ENCODE assay signal across 24 cellular contexts in genomic region chr17:40621019-40621418, GRCh38. TPM values are rescaled to one million over a fixed set of nuclear protein-coding genes. Genes with fewer than 3 reads are reported as not detected.
A peak's percentile ranks its signal among the peaks of the same experiment; 100 is the strongest.
DNase-seq lines count a peak whose midpoint lies in the region; ATAC-seq and TF ChIP-seq lines count a peak whose summit lies in the region.
"Had no signal": no experiment of that assay in that cellular context is flagged by ENCODE, and none has a peak within 500 bp of the region (broad histone marks: within the 10 kb centered on the region; RNA-seq: fewer than 3 reads in every experiment).

No MANE protein-coding gene starts in this region.

- no peak overlapping the region for H3K14ac ChIP-seq in mesenchymal stem cell (ENCODE audit: low read length in 2 of 2)

- peaks cover 4% of the 10 kb centered on the region for H3K4me1 ChIP-seq in mesenchymal stem cell (ENCODE audit: control insufficient read depth, insufficient read depth, low read depth, low read length)
- H3K4me1 ChIP-seq in uterus, result peaks cover 3 to 10% of the 10 kb centered on the region in 2 donors
- H3K4me1 ChIP-seq: ascending aorta had no signal

- peaks cover 0 to 18% of the 10 kb centered on the region in 2 experiments for H3K27me3 ChIP-seq in mesenchymal stem cell (ENCODE audit: control insufficient read depth in 1 of 2, insufficient read depth in 1 of 2, low read length in 2 of 2)
- no peaks in the 10 kb centered on the region for H3K27me3 ChIP-seq in uterus
- H3K27me3 ChIP-seq in H7 (ENCODE audit: control insufficient read depth, insufficient read depth, low read length), result no peaks in the 10 kb centered on the region; the same call in 1 of the 2 replicates
- H3K27me3 ChIP-seq: ascending aorta, right lobe of liver, thyroid gland had no signal

- no peak overlapping the region for H3K4me2 ChIP-seq in mesenchymal stem cell (ENCODE audit: low read length, poor library complexity, severe bottlenecking)

- H3K36me3 Mint-ChIP-seq in activated naive CD4-positive, alpha-beta T cell treated with anti-CD3 and anti-CD28 coated beads, Interleukin-2, amount 50 U/mL, for 24 hours, result no peaks in the 10 kb centered on the region
- peaks cover 2% of the 10 kb centered on the region for H3K36me3 Mint-ChIP-seq in activated T-helper 1 cell treated with anti-CD3 and anti-CD28 coated beads, Interleukin-12 subunit alpha, Interleukin-12 subunit beta, Interleukin-2, Interleukin-4 antibody, amounts not matched to agents 30 ng/mL and 10 ng/mL and 1 ng/mL, durations not matched to agents 14 hours and 24 hours and 36 hours (ENCODE audit: low read depth)
- H3K36me3 Mint-ChIP-seq: CD14-positive monocyte had no signal

- H3K36me3 ChIP-seq in mesenchymal stem cell (ENCODE audit: control insufficient read depth in 1 of 2, insufficient read depth in 2 of 2, low read depth in 1 of 2, low read length in 2 of 2) (no peaks in the 10 kb centered on the region), uterus (no peaks in the 10 kb centered on the region), H7 (replicated peaks; ENCODE audit: control insufficient read depth, insufficient read depth, low read length) (no peaks in the 10 kb centered on the region)
- H3K36me3 ChIP-seq: ascending aorta, right lobe of liver, thyroid gland had no signal

- WGBS in mesenchymal stem cell, result 85% methylated on average over 4 of the region's 6 CpGs

- H2BK5ac ChIP-seq in mesenchymal stem cell (ENCODE audit: low read depth, low read length, poor library complexity, severe bottlenecking), result no peak overlapping the region

- H3K23ac ChIP-seq in mesenchymal stem cell (ENCODE audit: low read length in 2 of 2), result no peak overlapping the region

- H3K18ac ChIP-seq in mesenchymal stem cell (ENCODE audit: low read depth in 1 of 2, low read length in 2 of 2), result no peak overlapping the region

- H3K9me3 ChIP-seq in mesenchymal stem cell (ENCODE audit: control insufficient read depth, low read length) (no peaks in the 10 kb centered on the region), uterus (no peaks in the 10 kb centered on the region)
- H3K9me3 ChIP-seq: ascending aorta, right lobe of liver, thyroid gland had no signal

- no peak for TF ChIP-seq CTCF in uterus (IDR thresholded peaks at IDR 0.05)

- H3K9ac ChIP-seq in mesenchymal stem cell (ENCODE audit: low read length), result peak overlapping the region; percentile 33

- no peaks in the 10 kb centered on the region for H3K79me1 ChIP-seq in mesenchymal stem cell (replicated peaks; ENCODE audit: low read length, poor library complexity, severe bottlenecking)

- H3K4me3 Mint-ChIP-seq in activated naive CD4-positive, alpha-beta T cell treated with anti-CD3 and anti-CD28 coated beads, Interleukin-2, amount 50 U/mL, for 24 hours, result peak overlapping the region; percentile 19
- H3K4me3 Mint-ChIP-seq in activated T-helper 1 cell treated with anti-CD3 and anti-CD28 coated beads, Interleukin-12 subunit alpha, Interleukin-12 subunit beta, Interleukin-2, Interleukin-4 antibody, amounts not matched to agents 30 ng/mL and 10 ng/mL and 1 ng/mL, durations not matched to agents 14 hours and 24 hours and 36 hours, result no peak overlapping the region

- ATAC-seq in HG02623 (IDR thresholded peaks at IDR 0.05; ENCODE audit: unreplicated experiment), result no peak
- ATAC-seq in GM18505 (IDR thresholded peaks at IDR 0.05; ENCODE audit: unreplicated experiment), result no peak
- ATAC-seq: activated CD4-positive, alpha-beta T cell treated with anti-CD3 and anti-CD28 coated beads for 36 hours; right lobe of liver had no signal

- H2BK15ac ChIP-seq in mesenchymal stem cell (ENCODE audit: low read depth, poor library complexity, severe bottlenecking), result no peak overlapping the region

- peaks cover 69% of the 10 kb centered on the region for H3K4me1 Mint-ChIP-seq in activated naive CD4-positive, alpha-beta T cell treated with anti-CD3 and anti-CD28 coated beads, Interleukin-2, amount 50 U/mL, for 24 hours
- H3K4me1 Mint-ChIP-seq in activated T-helper 1 cell treated with anti-CD3 and anti-CD28 coated beads, Interleukin-12 subunit alpha, Interleukin-12 subunit beta, Interleukin-2, Interleukin-4 antibody, amounts not matched to agents 30 ng/mL and 10 ng/mL and 1 ng/mL, durations not matched to agents 14 hours and 24 hours and 36 hours (ENCODE audit: low read depth), result peaks cover 77% of the 10 kb centered on the region

- no peak overlapping the region for H3K4ac ChIP-seq in mesenchymal stem cell (ENCODE audit: low read depth in 1 of 2, low read length in 2 of 2)

- no peaks in the 10 kb centered on the region for H3K9me3 Mint-ChIP-seq in activated naive CD4-positive, alpha-beta T cell treated with anti-CD3 and anti-CD28 coated beads, Interleukin-2, amount 50 U/mL, for 24 hours
- H3K9me3 Mint-ChIP-seq in activated T-helper 1 cell treated with anti-CD3 and anti-CD28 coated beads, Interleukin-12 subunit alpha, Interleukin-12 subunit beta, Interleukin-2, Interleukin-4 antibody, amounts not matched to agents 30 ng/mL and 10 ng/mL and 1 ng/mL, durations not matched to agents 14 hours and 24 hours and 36 hours, result no peaks in the 10 kb centered on the region
- H3K9me3 Mint-ChIP-seq: CD14-positive monocyte; central memory CD8-positive, alpha-beta T cell; stimulated activated naive CD8-positive, alpha-beta T cell treated with anti-CD3 and anti-CD28 coated beads, Interleukin-15, Interleukin-2, amounts not matched to agents 100 ng/mL and 50 ng/mL, for 24 hours had no signal

- no peak overlapping the region for H3K4me3 ChIP-seq in mesenchymal stem cell (ENCODE audit: insufficient read depth in 1 of 2, low read depth in 1 of 2, low read length in 2 of 2)
- H3K4me3 ChIP-seq in uterus, result no peak overlapping the region
- H3K4me3 ChIP-seq in H7 (ENCODE audit: insufficient read depth, low read depth, low read length), result no peak overlapping the region
- H3K4me3 ChIP-seq: ascending aorta, right lobe of liver, thyroid gland had no signal

- no peak for DNase-seq in activated naive CD4-positive, alpha-beta T cell (lab: John Stamatoyannopoulos, UW)
- DNase-seq in activated T-helper 1 cell treated with anti-CD3 and anti-CD28 coated beads, Interleukin-12 subunit alpha, Interleukin-12 subunit beta, Interleukin-2, Interleukin-4 antibody, amounts not matched to agents 30 ng/mL and 10 ng/mL and 1 ng/mL, durations not matched to agents 14 hours and 24 hours and 36 hours (ENCODE audit: low spot score), result no peak
- DNase-seq in mesenchymal stem cell (no peak), uterus (no peak), H7 (no peak)
- DNase-seq: activated CD4-positive, alpha-beta T cell treated with anti-CD3 and anti-CD28 coated beads for 36 hours; activated CD8-positive, alpha-beta memory T cell treated with anti-CD3 and anti-CD28 coated beads, Interleukin-2, amount 50 U/mL, for 48 hours; activated gamma-delta T cell; KG1; kidney; NCI-H1436 treated with DMSO at 0.1 percent for 48 hours; NCI-H510A treated with DMSO at 0.1 percent for 48 hours; posterior cingulate gyrus; right lobe of liver; thyroid gland had no signal

- H3K27ac Mint-ChIP-seq in activated naive CD4-positive, alpha-beta T cell treated with anti-CD3 and anti-CD28 coated beads, Interleukin-2, amount 50 U/mL, for 24 hours, result no peak overlapping the region
- H3K27ac Mint-ChIP-seq in activated T-helper 1 cell treated with anti-CD3 and anti-CD28 coated beads, Interleukin-12 subunit alpha, Interleukin-12 subunit beta, Interleukin-2, Interleukin-4 antibody, amounts not matched to agents 30 ng/mL and 10 ng/mL and 1 ng/mL, durations not matched to agents 14 hours and 24 hours and 36 hours, result peak overlapping the region; percentile 61
- H3K27ac Mint-ChIP-seq: CD14-positive monocyte had no signal

- H2BK12ac ChIP-seq in mesenchymal stem cell (ENCODE audit: low read length in 2 of 2), result no peak overlapping the region

- no peak overlapping the region for H2AK5ac ChIP-seq in mesenchymal stem cell (ENCODE audit: low read length, severe bottlenecking)

- H3K27ac ChIP-seq in mesenchymal stem cell (ENCODE audit: low read length, poor library complexity, severe bottlenecking), result no peak overlapping the region
- peak overlapping the region; percentile 78 to 85 for H3K27ac ChIP-seq in uterus
- H3K27ac ChIP-seq: ascending aorta, right lobe of liver, thyroid gland had no signal

- no peak overlapping the region for H4K91ac ChIP-seq in mesenchymal stem cell (ENCODE audit: low read length)

- no peak overlapping the region for H2BK120ac ChIP-seq in mesenchymal stem cell (ENCODE audit: low read depth, low read length)

- intact Hi-C loops in activated T-helper 1 cell treated with anti-CD3 and anti-CD28 coated beads, Interleukin-12 subunit alpha, Interleukin-12 subunit beta, Interleukin-2, Interleukin-4 antibody, amounts not matched to agents 30 ng/mL and 10 ng/mL and 1 ng/mL, durations not matched to agents 14 hours and 24 hours and 36 hours (cut with micrococcal nuclease), result loop anchor here (2.0 to 10.0 kb wide), 5 partner anchors 181 to 1044 kb away; no protein-coding TSS in a partner anchor
- intact Hi-C loops in uterus (cut with DNase I; ENCODE audit: low total_unique reads), result no loop called here

- no peak overlapping the region for H2AFZ ChIP-seq in mesenchymal stem cell (ENCODE audit: low read depth, low read length)

- H4K8ac ChIP-seq in mesenchymal stem cell (ENCODE audit: low read length), result no peak overlapping the region

- TF ChIP-seq POLR2A in uterus (IDR thresholded peaks at IDR 0.05), result no peak
- no peak for TF ChIP-seq POLR2A in GM18505 (IDR thresholded peaks at IDR 0.05; ENCODE audit: borderline replicate concordance, extremely low read depth, insufficient read depth, insufficient read length)

- no peaks in the 10 kb centered on the region for H3K27me3 Mint-ChIP-seq in activated naive CD4-positive, alpha-beta T cell treated with anti-CD3 and anti-CD28 coated beads, Interleukin-2, amount 50 U/mL, for 24 hours
- no peaks in the 10 kb centered on the region for H3K27me3 Mint-ChIP-seq in activated T-helper 1 cell treated with anti-CD3 and anti-CD28 coated beads, Interleukin-12 subunit alpha, Interleukin-12 subunit beta, Interleukin-2, Interleukin-4 antibody, amounts not matched to agents 30 ng/mL and 10 ng/mL and 1 ng/mL, durations not matched to agents 14 hours and 24 hours and 36 hours (ENCODE audit: insufficient read depth)
- H3K27me3 Mint-ChIP-seq: activated CD4-positive, alpha-beta T cell treated with anti-CD3 and anti-CD28 coated beads for 36 hours; central memory CD8-positive, alpha-beta T cell; stimulated activated naive CD8-positive, alpha-beta T cell treated with anti-CD3 and anti-CD28 coated beads, Interleukin-15, Interleukin-2, amounts not matched to agents 100 ng/mL and 50 ng/mL, for 24 hours had no signal

RNA-seq across cellular contexts. Expression of gene SMARCE1, which starts 26.6 kb away (rescaled TPM):
- 125 and 132 TPM in 2 replicates for total RNA-seq in activated T-helper 1 cell treated with anti-CD3 and anti-CD28 coated beads, Interleukin-12 subunit alpha, Interleukin-12 subunit beta, Interleukin-2, Interleukin-4 antibody, amounts not matched to agents 30 ng/mL and 10 ng/mL and 1 ng/mL, durations not matched to agents 14 hours and 24 hours and 36 hours
- 113 TPM for polyA plus RNA-seq in mesenchymal stem cell (2013, experiment 1 of 2)
- 111 TPM for polyA plus RNA-seq in mesenchymal stem cell (2013, experiment 2 of 2)
- total RNA-seq in uterus, result 100 to 1,000 TPM; 109 to 401 (median 159) TPM
- 75.1 and 99.9 TPM in 2 replicates for total RNA-seq in H7 (2014; rRNA removed; shearing (Covaris generic))

RNA-seq across cellular contexts. Expression of gene KRT222, which starts 44.0 kb away (rescaled TPM):
- not detected in 2 replicates for total RNA-seq in activated T-helper 1 cell treated with anti-CD3 and anti-CD28 coated beads, Interleukin-12 subunit alpha, Interleukin-12 subunit beta, Interleukin-2, Interleukin-4 antibody, amounts not matched to agents 30 ng/mL and 10 ng/mL and 1 ng/mL, durations not matched to agents 14 hours and 24 hours and 36 hours
- polyA plus RNA-seq in mesenchymal stem cell (2013, experiment 1 of 2), result not detected
- polyA plus RNA-seq in mesenchymal stem cell (2013, experiment 2 of 2), result not detected
- 1 to 10 TPM in 3 of 4 donors, not detected in 1; 1.6 to 4.2 (median 2.6) TPM for total RNA-seq in uterus
- total RNA-seq in H7 (2014; rRNA removed; shearing (Covaris generic)), result 0.07 and 0.26 TPM in 2 replicates
- total RNA-seq: activated CD4-positive, alpha-beta T cell treated with anti-CD3 and anti-CD28 coated beads for 36 hours; HT1080; mononuclear cell had no signal
- polyA plus RNA-seq: CD14-positive monocyte had no signal

RNA-seq across cellular contexts. Expression of gene CCR7, which starts 55.7 kb away (rescaled TPM):
- 165 and 166 TPM in 2 replicates for total RNA-seq in activated T-helper 1 cell treated with anti-CD3 and anti-CD28 coated beads, Interleukin-12 subunit alpha, Interleukin-12 subunit beta, Interleukin-2, Interleukin-4 antibody, amounts not matched to agents 30 ng/mL and 10 ng/mL and 1 ng/mL, durations not matched to agents 14 hours and 24 hours and 36 hours
- 0.08 TPM for polyA plus RNA-seq in mesenchymal stem cell (2013, experiment 1 of 2)
- 0.14 TPM for polyA plus RNA-seq in mesenchymal stem cell (2013, experiment 2 of 2)
- under 1 TPM in 1 of 4 donors, not detected in 3; 0.14 TPM for total RNA-seq in uterus
- total RNA-seq in H7 (2014; rRNA removed; shearing (Covaris generic)), result 1.1 TPM in 1 of 2 replicates, not detected in the other
- total RNA-seq: ascending aorta had no signal

Comparison
In these comparisons a context has a peak if more than half of its experiments do, and no peak if none do; other contexts are left out.
1. RNA of gene CCR7, which starts 55.7 kb away (total RNA-seq): 165 to 166 TPM in activated T-helper 1 cell treated with anti-CD3 and anti-CD28 coated beads, Interleukin-12 subunit alpha, Interleukin-12 subunit beta, Interleukin-2, Interleukin-4 antibody, amounts not matched to agents 30 ng/mL and 10 ng/mL and 1 ng/mL, durations not matched to agents 14 hours and 24 hours and 36 hours; 1.1 TPM in H7 and 0.14 TPM in uterus; every median in the first group is over 10 times any median in the second.